ENCODE assay signal across 8 cellular contexts in the genomic region with DNA sequence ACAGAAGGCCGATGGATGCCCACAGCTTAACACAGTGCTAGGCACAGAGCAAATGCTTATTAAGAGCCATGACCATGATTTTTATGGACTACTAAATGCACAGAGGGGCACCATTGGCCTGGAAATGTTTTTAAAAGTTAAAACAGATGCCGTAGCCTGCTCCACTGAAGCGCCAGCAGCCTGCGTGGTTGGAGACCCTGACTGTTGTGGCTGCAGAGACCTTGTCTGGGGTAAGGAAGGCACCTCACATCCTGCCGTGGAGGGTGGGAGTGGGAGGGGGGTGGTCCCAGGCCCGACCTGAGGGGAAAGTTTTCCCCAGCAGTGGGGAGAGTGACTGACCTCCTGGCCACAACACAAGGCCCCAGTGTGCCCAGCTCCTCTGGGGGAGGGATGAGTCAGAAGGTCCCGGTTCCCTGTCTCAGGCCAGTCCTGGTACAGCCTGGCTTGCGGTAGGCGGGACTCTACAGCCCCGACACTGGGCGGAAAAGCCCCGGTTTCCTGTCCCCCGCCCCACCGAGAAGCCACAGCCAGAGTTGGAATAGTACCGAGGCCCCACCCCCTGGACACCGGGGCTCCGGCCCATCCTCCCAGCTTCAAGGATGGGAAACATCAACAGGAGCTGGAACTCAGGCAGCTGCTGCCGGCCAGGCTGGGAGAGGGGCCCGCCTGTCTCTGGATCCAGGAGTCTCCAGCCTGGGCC. TPM values are rescaled to one million over a fixed set of nuclear protein-coding genes. Genes with fewer than 3 reads are reported as not detected.
DNase-seq lines count a peak whose midpoint lies in the region; ATAC-seq and TF ChIP-seq lines count a peak whose summit lies in the region.

No MANE protein-coding gene starts in this region.

- H3K27ac ChIP-seq in GM23338 (ENCODE audit: low read depth) (no peak overlapping the region), hepatocyte (peak overlapping the region; percentile 27), skeletal muscle tissue (ENCODE audit: low read depth, low read length) (peak overlapping the region; percentile 58)

- DNase-seq in GM23338 (ENCODE audit: low spot score) (peak; percentile 90), amniotic epithelial cell (ENCODE audit: low read depth) (peak; percentile 90), hepatocyte (ENCODE audit: low spot score) (peak; percentile 72), NCI-H2171 treated with DMSO at 0.1 percent for 48 hours (lab: John Stamatoyannopoulos, UW) (no peak), NCI-H2107 treated with DMSO at 0.1 percent for 48 hours (lab: John Stamatoyannopoulos, UW; ENCODE audit: unreplicated experiment) (no peak), putamen (ENCODE audit: low spot score) (no peak)
- DNase-seq in activated T-cell treated with anti-CD3 and anti-CD28 coated beads, Interleukin-2, amount 50 U/mL, for 24 hours: no peak

- H2AFZ ChIP-seq in GM23338 (peak overlapping the region; percentile 93), hepatocyte (no peak overlapping the region)

- no peaks in the 10 kb centered on the region for H4K20me1 ChIP-seq in GM23338 (replicated peaks; ENCODE audit: insufficient read depth)
- H4K20me1 ChIP-seq in hepatocyte (ENCODE audit: insufficient read depth, poor library complexity, severe bottlenecking): no peaks in the 10 kb centered on the region

- H3F3A ChIP-seq in GM23338 (replicated peaks; ENCODE audit: low read depth): no peaks in the 10 kb centered on the region

- peak overlapping the region; percentile 70 for H3K4me2 ChIP-seq in GM23338
- H3K4me2 ChIP-seq in hepatocyte: peak overlapping the region; percentile 49

- H3K9me3 Mint-ChIP-seq in GM23338: no peaks in the 10 kb centered on the region
- H3K9me3 Mint-ChIP-seq in activated T-cell treated with anti-CD3 and anti-CD28 coated beads, Interleukin-2, amount 50 U/mL, for 24 hours: no peaks in the 10 kb centered on the region

- H3K27me3 ChIP-seq in GM23338 (ENCODE audit: insufficient read depth) (peaks cover 12% of the 10 kb centered on the region), hepatocyte (peaks cover 38% of the 10 kb centered on the region), skeletal muscle tissue (ENCODE audit: control insufficient read depth in 3 of 3, insufficient read depth in 3 of 3, low read length in 3 of 3) (peaks cover 22 to 41% (median 30%) of the 10 kb centered on the region in 3 donors)

- peaks cover 50% of the 10 kb centered on the region for H3K4me1 Mint-ChIP-seq in GM23338
- peaks cover 10% of the 10 kb centered on the region for H3K4me1 Mint-ChIP-seq in activated T-cell treated with anti-CD3 and anti-CD28 coated beads, Interleukin-2, amount 50 U/mL, for 24 hours (ENCODE audit: low read depth)

- H3K79me2 ChIP-seq in GM23338 (replicated peaks; ENCODE audit: insufficient read depth): no peaks in the 10 kb centered on the region
- H3K79me2 ChIP-seq in hepatocyte: no peaks in the 10 kb centered on the region

- H3K9me2 ChIP-seq in GM23338 (ENCODE audit: insufficient read depth): no peaks in the 10 kb centered on the region
- H3K9me2 ChIP-seq in hepatocyte (replicated peaks; ENCODE audit: insufficient read depth): no peaks in the 10 kb centered on the region

- no peaks in the 10 kb centered on the region for H3K9me3 ChIP-seq in hepatocyte (ENCODE audit: low read depth)
- no peaks in the 10 kb centered on the region for H3K9me3 ChIP-seq in skeletal muscle tissue (ENCODE audit: control insufficient read depth in 3 of 3, low read length in 3 of 3)

- peaks cover 31% of the 10 kb centered on the region for H3K4me1 ChIP-seq in GM23338 (ENCODE audit: insufficient read depth)
- peaks cover 14% of the 10 kb centered on the region for H3K4me1 ChIP-seq in hepatocyte (ENCODE audit: insufficient read depth)
- peaks cover 34 to 42% (median 39%) of the 10 kb centered on the region in 3 donors for H3K4me1 ChIP-seq in skeletal muscle tissue (ENCODE audit: control insufficient read depth in 3 of 3, insufficient read depth in 3 of 3, low read length in 3 of 3)

- H3K9ac ChIP-seq in skeletal muscle tissue (ENCODE audit: low read depth in 1 of 3, low read length in 3 of 3): peak overlapping the region in 1 of 3 donors; percentile 33

- TF ChIP-seq CTCF in GM23338 (conservative IDR thresholded peaks at IDR 0.05; ENCODE audit: low read depth in 2 of 2) (no peak), hepatocyte (IDR thresholded peaks at IDR 0.05; ENCODE audit: poor library complexity) (no peak)

- peak overlapping the region; percentile 31; the same call in 1 of the 2 replicates for H3K27ac Mint-ChIP-seq in GM23338
- no peak overlapping the region for H3K27ac Mint-ChIP-seq in activated T-cell treated with anti-CD3 and anti-CD28 coated beads, Interleukin-2, amount 50 U/mL, for 24 hours

- no peaks in the 10 kb centered on the region for H3K36me3 ChIP-seq in GM23338 (ENCODE audit: insufficient read depth)
- H3K36me3 ChIP-seq in hepatocyte (replicated peaks; ENCODE audit: insufficient read depth, low read depth): no peaks in the 10 kb centered on the region
- H3K36me3 ChIP-seq in skeletal muscle tissue (ENCODE audit: control insufficient read depth in 3 of 3, insufficient read depth in 3 of 3, low read length in 3 of 3): no peaks in the 10 kb centered on the region

- ATAC-seq in GM23338: peak; percentile 78

- H3K4me3 ChIP-seq in GM23338 (peak overlapping the region; percentile 32; the same call in 1 of the 2 replicates), hepatocyte (no peak overlapping the region), skeletal muscle tissue (ENCODE audit: low read length in 3 of 3) (no peak overlapping the region)

- no peak overlapping the region for H3K4me3 Mint-ChIP-seq in GM23338
- no peak overlapping the region for H3K4me3 Mint-ChIP-seq in activated T-cell treated with anti-CD3 and anti-CD28 coated beads, Interleukin-2, amount 50 U/mL, for 24 hours

- no peaks in the 10 kb centered on the region for H3K36me3 Mint-ChIP-seq in GM23338 (ENCODE audit: low read depth)
- H3K36me3 Mint-ChIP-seq in activated T-cell treated with anti-CD3 and anti-CD28 coated beads, Interleukin-2, amount 50 U/mL, for 24 hours (ENCODE audit: low read depth): no peaks in the 10 kb centered on the region

- WGBS in hepatocyte (ENCODE audit: low lambda C conversion rate, missing lambda C conversion rate): 37% methylated on average over 14 of the region's 19 CpGs

- H3K27me3 Mint-ChIP-seq in GM23338 (ENCODE audit: insufficient read depth, low read depth, poor library complexity): peaks cover 26% of the 10 kb centered on the region
- peaks cover 67% of the 10 kb centered on the region for H3K27me3 Mint-ChIP-seq in activated T-cell treated with anti-CD3 and anti-CD28 coated beads, Interleukin-2, amount 50 U/mL, for 24 hours

TF ChIP-seq in GM23338, 12 proteins besides CTCF, POLR2A, EP300 and RAD21 (continues in another document):
- TF ChIP-seq POLR2AphosphoS5 (IDR thresholded peaks at IDR 0.05; ENCODE audit: low read depth): no peak
- TF ChIP-seq STAT1 (IDR thresholded peaks at IDR 0.05; ENCODE audit: unreplicated experiment): no peak
- TF ChIP-seq EZH2phosphoT487 (IDR thresholded peaks at IDR 0.05; ENCODE audit: unreplicated experiment): no peak
- no peak for TF ChIP-seq NANOG (IDR thresholded peaks at IDR 0.05; ENCODE audit: borderline replicate concordance)
- TF ChIP-seq ZNF114 (CRISPR knock-in tag; IDR thresholded peaks at IDR 0.05): no peak
- no peak for TF ChIP-seq JUNB (IDR thresholded peaks at IDR 0.05; ENCODE audit: unreplicated experiment)
- TF ChIP-seq, protein P1, sequence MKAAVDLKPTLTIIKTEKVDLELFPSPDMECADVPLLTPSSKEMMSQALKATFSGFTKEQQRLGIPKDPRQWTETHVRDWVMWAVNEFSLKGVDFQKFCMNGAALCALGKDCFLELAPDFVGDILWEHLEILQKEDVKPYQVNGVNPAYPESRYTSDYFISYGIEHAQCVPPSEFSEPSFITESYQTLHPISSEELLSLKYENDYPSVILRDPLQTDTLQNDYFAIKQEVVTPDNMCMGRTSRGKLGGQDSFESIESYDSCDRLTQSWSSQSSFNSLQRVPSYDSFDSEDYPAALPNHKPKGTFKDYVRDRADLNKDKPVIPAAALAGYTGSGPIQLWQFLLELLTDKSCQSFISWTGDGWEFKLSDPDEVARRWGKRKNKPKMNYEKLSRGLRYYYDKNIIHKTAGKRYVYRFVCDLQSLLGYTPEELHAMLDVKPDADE (IDR thresholded peaks at IDR 0.05): no peak
- TF ChIP-seq, protein P2, sequence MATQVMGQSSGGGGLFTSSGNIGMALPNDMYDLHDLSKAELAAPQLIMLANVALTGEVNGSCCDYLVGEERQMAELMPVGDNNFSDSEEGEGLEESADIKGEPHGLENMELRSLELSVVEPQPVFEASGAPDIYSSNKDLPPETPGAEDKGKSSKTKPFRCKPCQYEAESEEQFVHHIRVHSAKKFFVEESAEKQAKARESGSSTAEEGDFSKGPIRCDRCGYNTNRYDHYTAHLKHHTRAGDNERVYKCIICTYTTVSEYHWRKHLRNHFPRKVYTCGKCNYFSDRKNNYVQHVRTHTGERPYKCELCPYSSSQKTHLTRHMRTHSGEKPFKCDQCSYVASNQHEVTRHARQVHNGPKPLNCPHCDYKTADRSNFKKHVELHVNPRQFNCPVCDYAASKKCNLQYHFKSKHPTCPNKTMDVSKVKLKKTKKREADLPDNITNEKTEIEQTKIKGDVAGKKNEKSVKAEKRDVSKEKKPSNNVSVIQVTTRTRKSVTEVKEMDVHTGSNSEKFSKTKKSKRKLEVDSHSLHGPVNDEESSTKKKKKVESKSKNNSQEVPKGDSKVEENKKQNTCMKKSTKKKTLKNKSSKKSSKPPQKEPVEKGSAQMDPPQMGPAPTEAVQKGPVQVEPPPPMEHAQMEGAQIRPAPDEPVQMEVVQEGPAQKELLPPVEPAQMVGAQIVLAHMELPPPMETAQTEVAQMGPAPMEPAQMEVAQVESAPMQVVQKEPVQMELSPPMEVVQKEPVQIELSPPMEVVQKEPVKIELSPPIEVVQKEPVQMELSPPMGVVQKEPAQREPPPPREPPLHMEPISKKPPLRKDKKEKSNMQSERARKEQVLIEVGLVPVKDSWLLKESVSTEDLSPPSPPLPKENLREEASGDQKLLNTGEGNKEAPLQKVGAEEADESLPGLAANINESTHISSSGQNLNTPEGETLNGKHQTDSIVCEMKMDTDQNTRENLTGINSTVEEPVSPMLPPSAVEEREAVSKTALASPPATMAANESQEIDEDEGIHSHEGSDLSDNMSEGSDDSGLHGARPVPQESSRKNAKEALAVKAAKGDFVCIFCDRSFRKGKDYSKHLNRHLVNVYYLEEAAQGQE (IDR thresholded peaks at IDR 0.05; ENCODE audit: unreplicated experiment): no peak

RNA-seq across cellular contexts. Expression of a gene that starts 7.0 kb away (rescaled TPM):
- 1.7 and 2.7 TPM in 2 replicates for total RNA-seq in GM23338 (2014; rRNA removed; shearing (Covaris generic))
- 0.84 and 2.1 TPM in 2 replicates for polyA plus RNA-seq in GM23338 (2016; fragmentation: Nextera tagmentation; extraction: Ambion mirVana)
- 1.3 and 2.9 TPM in 2 replicates for total RNA-seq in hepatocyte
- 1.9 and 2.9 TPM in 2 replicates for polyA plus RNA-seq in hepatocyte
- 3.1 TPM for total RNA-seq in skeletal muscle tissue

Comparison
In these comparisons a context has a peak if more than half of its experiments do, and no peak if none do; other contexts are left out.
1. DNase-seq: peak in GM23338 (single experiment), amniotic epithelial cell (single experiment) and hepatocyte (single experiment); none in NCI-H2171 treated with DMSO at 0.1 percent for 48 hours (single experiment), NCI-H2107 treated with DMSO at 0.1 percent for 48 hours (single experiment), putamen (single experiment) and activated T-cell treated with anti-CD3 and anti-CD28 coated beads, Interleukin-2, amount 50 U/mL, for 24 hours (single experiment).